In the genomic region with DNA sequence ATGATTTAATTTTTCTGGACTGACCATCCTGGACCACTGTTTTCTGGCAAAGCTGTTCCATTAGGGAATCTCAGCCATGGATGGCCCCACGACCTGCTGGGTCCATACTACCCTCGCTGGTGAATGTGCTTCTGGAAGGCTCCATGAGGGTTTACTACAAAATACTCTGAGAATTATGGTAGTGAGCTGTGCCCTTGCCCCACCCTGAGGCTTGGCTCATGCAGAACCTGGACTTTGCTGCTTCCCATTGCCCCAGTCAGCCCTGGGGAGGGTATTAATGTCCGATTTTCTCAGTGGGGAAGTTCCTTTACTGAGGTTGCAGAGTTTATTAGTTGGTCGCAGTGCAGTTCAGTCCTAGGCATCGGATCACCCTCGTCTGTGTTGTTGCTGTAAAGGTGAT, we compare ENCODE assay signal across 31 cellular contexts.
"Had no signal": no experiment of that assay in that cellular context is flagged by ENCODE, and none has a peak within 500 bp of the region (broad histone marks: within the 10 kb centered on the region; RNA-seq: fewer than 3 reads in every experiment).

No MANE protein-coding gene starts in this region.

- DNase-seq: activated CD4-positive, alpha-beta T cell treated with anti-CD3 and anti-CD28 coated beads for 4 hours; activated CD4-positive, alpha-beta T cell treated with anti-CD3 and anti-CD28 coated beads, Interleukin-2, amount 50 U/mL, for 4 hours; activated gamma-delta T cell; activated naive CD4-positive, alpha-beta T cell treated with anti-CD3 and anti-CD28 coated beads, Interleukin-2, amount 10 ng/mL, durations not matched to agents 7 days and 5 days; activated naive CD8-positive, alpha-beta T cell treated with anti-CD3 and anti-CD28 coated beads, Interleukin-2, amount 10 ng/mL, durations not matched to agents 7 days and 5 days; activated T-cell treated with anti-CD3 and anti-CD28 coated beads for 4 hours; central memory CD4-positive, alpha-beta T cell; effector CD4-positive, alpha-beta T cell; gastrocnemius medialis; hypothalamus; immature natural killer cell; left ventricle myocardium inferior; stimulated activated CD4-positive, alpha-beta T cell treated with anti-CD3 and anti-CD28 coated beads, Interleukin-1b, Interleukin-23, amount 100 ng/mL, for 48 hours; stimulated activated naive CD4-positive, alpha-beta T cell; SW 1271; T-helper 9 cell had no signal

- H3K27ac ChIP-seq: epithelial cell of prostate, gastrocnemius medialis, left ventricle myocardium inferior, neutrophil, skin epidermis, tibial nerve, VCaP had no signal

- H3K9me3 ChIP-seq: gastrocnemius medialis, left ventricle myocardium inferior, neutrophil had no signal

- H3K4me1 ChIP-seq: gastrocnemius medialis, left ventricle myocardium inferior, tibial nerve had no signal

- FAIRE-seq: astrocyte, endometrium, TTC549, urothelium cell line had no signal

- H3K36me3 ChIP-seq: gastrocnemius medialis, left ventricle myocardium inferior, neutrophil, tibial nerve had no signal

- H3K4me3 ChIP-seq: gastrocnemius medialis, left ventricle myocardium inferior, lung, skin epidermis, tibial nerve had no signal

- H3K9me3 Mint-ChIP-seq: activated naive CD4-positive, alpha-beta T cell treated with anti-CD3 and anti-CD28 coated beads, Interleukin-2, amount 10 ng/mL, durations not matched to agents 7 days and 5 days; activated naive CD8-positive, alpha-beta T cell treated with anti-CD3 and anti-CD28 coated beads, Interleukin-2, amount 10 ng/mL, durations not matched to agents 7 days and 5 days; activated T-helper 1 cell treated with anti-CD3 and anti-CD28 coated beads, Interleukin-12 subunit alpha, Interleukin-12 subunit beta, Interleukin-2, Interleukin-4 antibody, amounts not matched to agents 30 ng/mL and 10 ng/mL and 1 ng/mL, durations not matched to agents 14 hours and 24 hours and 36 hours; dendritic cell treated with granulocyte-macrophage colony-stimulating factor and Interleukin-4, amounts not matched to agents 40 ng/mL and 50 ng/mL, for 4 days; immature natural killer cell; nephron; T-helper 1 cell treated with Interleukin-12 subunit alpha and Interleukin-12 subunit beta and Interleukin-4 antibody, amounts not matched to agents 30 μg/mL and 1 μg/mL, for 36 hours had no signal

- H3K27me3 ChIP-seq: gastrocnemius medialis, tibial nerve had no signal

- ATAC-seq: gastrocnemius medialis, sciatic nerve had no signal

- H3K27ac Mint-ChIP-seq: activated naive CD4-positive, alpha-beta T cell treated with anti-CD3 and anti-CD28 coated beads, Interleukin-2, amount 10 ng/mL, durations not matched to agents 7 days and 5 days; activated naive CD8-positive, alpha-beta T cell treated with anti-CD3 and anti-CD28 coated beads, Interleukin-2, amount 10 ng/mL, durations not matched to agents 7 days and 5 days; activated T-helper 1 cell treated with anti-CD3 and anti-CD28 coated beads, Interleukin-12 subunit alpha, Interleukin-12 subunit beta, Interleukin-2, Interleukin-4 antibody, amounts not matched to agents 30 ng/mL and 10 ng/mL and 1 ng/mL, durations not matched to agents 14 hours and 24 hours and 36 hours; dendritic cell treated with granulocyte-macrophage colony-stimulating factor and Interleukin-4, amounts not matched to agents 40 ng/mL and 50 ng/mL, for 4 days; immature natural killer cell; nephron; T-helper 1 cell treated with Interleukin-12 subunit alpha and Interleukin-12 subunit beta and Interleukin-4 antibody, amounts not matched to agents 30 μg/mL and 1 μg/mL, for 36 hours had no signal

- H3K4me3 Mint-ChIP-seq: activated naive CD4-positive, alpha-beta T cell treated with anti-CD3 and anti-CD28 coated beads, Interleukin-2, amount 10 ng/mL, durations not matched to agents 7 days and 5 days; activated naive CD8-positive, alpha-beta T cell treated with anti-CD3 and anti-CD28 coated beads, Interleukin-2, amount 10 ng/mL, durations not matched to agents 7 days and 5 days; activated T-helper 1 cell treated with anti-CD3 and anti-CD28 coated beads, Interleukin-12 subunit alpha, Interleukin-12 subunit beta, Interleukin-2, Interleukin-4 antibody, amounts not matched to agents 30 ng/mL and 10 ng/mL and 1 ng/mL, durations not matched to agents 14 hours and 24 hours and 36 hours; dendritic cell treated with granulocyte-macrophage colony-stimulating factor and Interleukin-4, amounts not matched to agents 40 ng/mL and 50 ng/mL, for 4 days; immature natural killer cell; nephron; T-helper 1 cell treated with Interleukin-12 subunit alpha and Interleukin-12 subunit beta and Interleukin-4 antibody, amounts not matched to agents 30 μg/mL and 1 μg/mL, for 36 hours had no signal

- H3K36me3 Mint-ChIP-seq: activated naive CD4-positive, alpha-beta T cell treated with anti-CD3 and anti-CD28 coated beads, Interleukin-2, amount 10 ng/mL, durations not matched to agents 7 days and 5 days; activated naive CD8-positive, alpha-beta T cell treated with anti-CD3 and anti-CD28 coated beads, Interleukin-2, amount 10 ng/mL, durations not matched to agents 7 days and 5 days; immature natural killer cell had no signal

- H3K4me1 Mint-ChIP-seq: activated naive CD4-positive, alpha-beta T cell treated with anti-CD3 and anti-CD28 coated beads, Interleukin-2, amount 10 ng/mL, durations not matched to agents 7 days and 5 days; activated naive CD8-positive, alpha-beta T cell treated with anti-CD3 and anti-CD28 coated beads, Interleukin-2, amount 10 ng/mL, durations not matched to agents 7 days and 5 days; immature natural killer cell had no signal
